25 cellular contexts compared by ENCODE assay signal in genomic region chr1:33222381-33222780, GRCh38.
"Had no signal": no experiment of that assay in that cellular context is flagged by ENCODE, and none has a peak within 500 bp of the region (broad histone marks: within the 10 kb centered on the region; RNA-seq: fewer than 3 reads in every experiment).

No MANE protein-coding gene starts in this region.

- H3K27me3 Mint-ChIP-seq: central memory CD8-positive, alpha-beta T cell had no signal

- DNase-seq: activated CD4-positive, alpha-beta memory T cell treated with anti-CD3 and anti-CD28 coated beads, Interleukin-2, amount 10 ng/mL, durations not matched to agents 7 days and 5 days; activated CD4-positive, alpha-beta T cell treated with anti-CD3 and anti-CD28 coated beads, Interleukin-2, amount 10 ng/mL, durations not matched to agents 24 days and 14 days; activated effector memory CD4-positive, alpha-beta T cell treated with anti-CD3 and anti-CD28 coated beads, Interleukin-2, amount 50 U/mL, for 16 hours; brain microvascular endothelial cell; dorsolateral prefrontal cortex; immature natural killer cell; kidney glomerular epithelial cell; left ventricle myocardium inferior; midbrain; natural killer cell; ovary; spleen; stimulated activated CD4-positive, alpha-beta T cell treated with anti-CD3 and anti-CD28 coated beads, Interleukin-4, amount 100 ng/mL, for 1 hour; stimulated activated naive CD4-positive, alpha-beta T cell; T-cell had no signal

- H3K27ac ChIP-seq: ascending aorta, brain microvascular endothelial cell, dorsolateral prefrontal cortex, left ventricle myocardium inferior, ovary, prostate gland, spleen, thoracic aorta, VCaP had no signal

- H3K9me3 ChIP-seq: ovary, prostate gland had no signal

- H3K4me3 ChIP-seq: ascending aorta, dorsolateral prefrontal cortex, left ventricle myocardium inferior, ovary, prostate gland, spleen, thoracic aorta had no signal

- H3K4me1 ChIP-seq: prostate gland had no signal

- H3K36me3 ChIP-seq: ascending aorta, brain microvascular endothelial cell, left ventricle myocardium inferior, ovary, prostate gland, spleen, thoracic aorta had no signal

- ATAC-seq: activated CD4-positive, CD25-positive, alpha-beta regulatory T cell treated with anti-CD3 and anti-CD28 coated beads, Interleukin-2, amount 50 U/mL, for 24 hours; foreskin keratinocyte; natural killer cell; T-cell had no signal

- H3K4me3 Mint-ChIP-seq: activated CD4-positive, alpha-beta memory T cell treated with anti-CD3 and anti-CD28 coated beads, Interleukin-2, amount 10 ng/mL, durations not matched to agents 7 days and 5 days; activated CD4-positive, alpha-beta T cell treated with anti-CD3 and anti-CD28 coated beads, Interleukin-2, amount 10 ng/mL, durations not matched to agents 24 days and 14 days; activated naive CD4-positive, alpha-beta T cell treated with anti-CD3 and anti-CD28 coated beads, Interleukin-2, amount 50 U/mL, for 24 hours; central memory CD8-positive, alpha-beta T cell; immature natural killer cell; natural killer cell; T-cell; T-helper 2 cell treated with Interferon-gamma antibody and Interleukin-4, amounts not matched to agents 5 μg/mL and 100 μg/mL, for 36 hours had no signal

- H3K27me3 ChIP-seq: ascending aorta, brain microvascular endothelial cell, dorsolateral prefrontal cortex, foreskin keratinocyte, ovary had no signal

- H3K27ac Mint-ChIP-seq: activated CD4-positive, alpha-beta memory T cell treated with anti-CD3 and anti-CD28 coated beads, Interleukin-2, amount 10 ng/mL, durations not matched to agents 7 days and 5 days; activated CD4-positive, alpha-beta T cell treated with anti-CD3 and anti-CD28 coated beads, Interleukin-2, amount 10 ng/mL, durations not matched to agents 24 days and 14 days; activated naive CD4-positive, alpha-beta T cell treated with anti-CD3 and anti-CD28 coated beads, Interleukin-2, amount 50 U/mL, for 24 hours; immature natural killer cell; natural killer cell; T-cell; T-helper 2 cell treated with Interferon-gamma antibody and Interleukin-4, amounts not matched to agents 5 μg/mL and 100 μg/mL, for 36 hours had no signal

- H3K4me1 Mint-ChIP-seq: activated CD4-positive, alpha-beta T cell treated with anti-CD3 and anti-CD28 coated beads, Interleukin-2, amount 10 ng/mL, durations not matched to agents 24 days and 14 days; activated naive CD4-positive, alpha-beta T cell treated with anti-CD3 and anti-CD28 coated beads, Interleukin-2, amount 50 U/mL, for 24 hours; central memory CD8-positive, alpha-beta T cell had no signal

- FAIRE-seq: colon had no signal
